ENCODE assay signal across 1 cellular context in genomic region chr4:105714932-105715331, GRCh38.
TF ChIP-seq lines count a peak whose summit lies in the region.

No MANE protein-coding gene starts in this region.

TF ChIP-seq in IMR-90, 13 proteins besides CTCF, POLR2A, EP300 and RAD21 (continued from another document):
- TF ChIP-seq, protein P1, sequence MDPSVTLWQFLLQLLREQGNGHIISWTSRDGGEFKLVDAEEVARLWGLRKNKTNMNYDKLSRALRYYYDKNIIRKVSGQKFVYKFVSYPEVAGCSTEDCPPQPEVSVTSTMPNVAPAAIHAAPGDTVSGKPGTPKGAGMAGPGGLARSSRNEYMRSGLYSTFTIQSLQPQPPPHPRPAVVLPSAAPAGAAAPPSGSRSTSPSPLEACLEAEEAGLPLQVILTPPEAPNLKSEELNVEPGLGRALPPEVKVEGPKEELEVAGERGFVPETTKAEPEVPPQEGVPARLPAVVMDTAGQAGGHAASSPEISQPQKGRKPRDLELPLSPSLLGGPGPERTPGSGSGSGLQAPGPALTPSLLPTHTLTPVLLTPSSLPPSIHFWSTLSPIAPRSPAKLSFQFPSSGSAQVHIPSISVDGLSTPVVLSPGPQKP (IDR thresholded peaks at IDR 0.05; ENCODE audit: borderline replicate concordance, low read depth, low read length), result no peak
- TF ChIP-seq FOS (IDR thresholded peaks at IDR 0.05; ENCODE audit: low read depth, low read length) (no peak), BHLHE40 (IDR thresholded peaks at IDR 0.05; ENCODE audit: low read depth, low read length) (no peak), RCOR1 (IDR thresholded peaks at IDR 0.05; ENCODE audit: insufficient replicate concordance, low read length) (no peak), CHD1 (IDR thresholded peaks at IDR 0.05; ENCODE audit: low read depth, low read length) (no peak)
